Comparison of ENCODE assay signal across 11 cellular contexts in genomic region chr14:61375218-61375617, GRCh38.
"Had no signal": no experiment of that assay in that cellular context is flagged by ENCODE, and none has a peak within 500 bp of the region (broad histone marks: within the 10 kb centered on the region; RNA-seq: fewer than 3 reads in every experiment).

No MANE protein-coding gene starts in this region.

- H3K4me1 ChIP-seq: colonic mucosa, psoas muscle, right lobe of liver, SJSA1, suprapubic skin had no signal

- H3K9me3 ChIP-seq: colonic mucosa had no signal

- H3K27ac ChIP-seq: colonic mucosa, heart left ventricle, psoas muscle, right lobe of liver, SJSA1, suprapubic skin, VCaP had no signal

- H3K27me3 Mint-ChIP-seq: stimulated activated naive B cell treated with anti-CD40 and anti-IgM and Interleukin-4, amounts not matched to agents 10 μg/mL and 1 μg/mL and 100 μg/mL, for 72 hours had no signal

- H3K27me3 ChIP-seq: colonic mucosa, heart left ventricle, right lobe of liver, SJSA1, suprapubic skin had no signal

- H3K4me3 Mint-ChIP-seq: stimulated activated naive B cell treated with anti-CD40 and anti-IgM and Interleukin-4, amounts not matched to agents 10 μg/mL and 1 μg/mL and 100 μg/mL, for 72 hours had no signal

- H3K27ac Mint-ChIP-seq: stimulated activated naive B cell treated with anti-CD40 and anti-IgM and Interleukin-4, amounts not matched to agents 10 μg/mL and 1 μg/mL and 100 μg/mL, for 72 hours had no signal

- DNase-seq: activated CD4-positive, alpha-beta T cell treated with anti-CD3 and anti-CD28 coated beads for 4 hours; colonic mucosa; foreskin melanocyte; heart left ventricle; mammary epithelial cell; psoas muscle; right lobe of liver; stimulated activated naive B cell treated with anti-CD40 and anti-IgM and Interleukin-4, amounts not matched to agents 10 μg/mL and 1 μg/mL and 100 μg/mL, for 72 hours had no signal

- H3K36me3 ChIP-seq: colonic mucosa, right lobe of liver, SJSA1 had no signal

- H3K4me3 ChIP-seq: colonic mucosa, heart left ventricle, psoas muscle, right lobe of liver, SJSA1, suprapubic skin had no signal

- ATAC-seq: heart left ventricle; psoas muscle; right lobe of liver; stimulated activated naive B cell treated with anti-CD40 and anti-IgM and Interleukin-4, amounts not matched to agents 10 μg/mL and 1 μg/mL and 100 μg/mL, for 72 hours had no signal
